19 cellular contexts compared by ENCODE assay signal in genomic region chr3:53820756-53821580, GRCh38. TPM values are rescaled to one million over a fixed set of nuclear protein-coding genes. Genes with fewer than 3 reads are reported as not detected.
"Had no signal": no experiment of that assay in that cellular context is flagged by ENCODE, and none has a peak within 500 bp of the region (broad histone marks: within the 10 kb centered on the region; RNA-seq: fewer than 3 reads in every experiment).

No MANE protein-coding gene starts in this region.

- H3K9me3 ChIP-seq: ascending aorta, neutrophil, right lobe of liver, thyroid gland had no signal

- H3K9me3 Mint-ChIP-seq: activated CD4-positive, alpha-beta memory T cell treated with anti-CD3 and anti-CD28 coated beads for 36 hours; activated naive CD8-positive, alpha-beta T cell treated with anti-CD3 and anti-CD28 coated beads, Interleukin-2, amount 50 U/mL, for 24 hours; activated T-cell treated with anti-CD3 and anti-CD28 coated beads, Interleukin-2, amount 50 U/mL, for 72 hours; mesothelial cell of epicardium; stimulated activated naive CD8-positive, alpha-beta T cell treated with anti-CD3 and anti-CD28 coated beads, Interleukin-15, Interleukin-2, amounts not matched to agents 100 ng/mL and 50 ng/mL, for 24 hours had no signal

- H3K4me3 Mint-ChIP-seq: activated CD4-positive, alpha-beta memory T cell treated with anti-CD3 and anti-CD28 coated beads for 36 hours; activated naive CD8-positive, alpha-beta T cell treated with anti-CD3 and anti-CD28 coated beads, Interleukin-2, amount 50 U/mL, for 24 hours; activated T-cell treated with anti-CD3 and anti-CD28 coated beads, Interleukin-2, amount 50 U/mL, for 72 hours; mesothelial cell of epicardium; naive thymus-derived CD4-positive, alpha-beta T cell; stimulated activated naive CD8-positive, alpha-beta T cell treated with anti-CD3 and anti-CD28 coated beads, Interleukin-15, Interleukin-2, amounts not matched to agents 100 ng/mL and 50 ng/mL, for 24 hours had no signal

- H3K27ac Mint-ChIP-seq: activated CD4-positive, alpha-beta memory T cell treated with anti-CD3 and anti-CD28 coated beads for 36 hours; activated naive CD8-positive, alpha-beta T cell treated with anti-CD3 and anti-CD28 coated beads, Interleukin-2, amount 50 U/mL, for 24 hours; activated T-cell treated with anti-CD3 and anti-CD28 coated beads, Interleukin-2, amount 50 U/mL, for 72 hours; mesothelial cell of epicardium; naive thymus-derived CD4-positive, alpha-beta T cell; stimulated activated naive CD8-positive, alpha-beta T cell treated with anti-CD3 and anti-CD28 coated beads, Interleukin-15, Interleukin-2, amounts not matched to agents 100 ng/mL and 50 ng/mL, for 24 hours had no signal

- H3K27me3 Mint-ChIP-seq: stimulated activated naive CD8-positive, alpha-beta T cell treated with anti-CD3 and anti-CD28 coated beads, Interleukin-15, Interleukin-2, amounts not matched to agents 100 ng/mL and 50 ng/mL, for 24 hours had no signal

- H3K27ac ChIP-seq: ascending aorta, neutrophil, right lobe of liver, thyroid gland had no signal

- H3K27me3 ChIP-seq: ascending aorta, right lobe of liver, thyroid gland had no signal

- H3K4me1 Mint-ChIP-seq: activated naive CD8-positive, alpha-beta T cell treated with anti-CD3 and anti-CD28 coated beads, Interleukin-2, amount 50 U/mL, for 24 hours had no signal

- H3K4me3 ChIP-seq: ascending aorta, right lobe of liver, thyroid gland had no signal

- DNase-seq: activated CD4-positive, alpha-beta memory T cell treated with anti-CD3 and anti-CD28 coated beads for 36 hours; activated CD4-positive, alpha-beta T cell treated with anti-CD3 and anti-CD28 coated beads for 1 hour; activated naive CD4-positive, alpha-beta T cell treated with Interleukin-2 at 50 U/mL for 16 hours; activated naive CD8-positive, alpha-beta T cell treated with anti-CD3 and anti-CD28 coated beads, Interleukin-2, amount 50 U/mL, for 24 hours; activated T-cell treated with anti-CD3 and anti-CD28 coated beads, Interleukin-2, amount 50 U/mL, for 72 hours; effector CD8-positive, alpha-beta T cell; foreskin melanocyte; kidney glomerular epithelial cell; stimulated activated CD4-positive, alpha-beta T cell treated with anti-CD3 and anti-CD28 coated beads, Interleukin-4, amount 100 ng/mL, for 1 hour; stimulated activated CD8-positive, alpha-beta memory T cell treated with anti-CD3 and anti-CD28 coated beads, Interleukin-4, amount 100 ng/mL, for 48 hours; T-helper 9 cell had no signal

- ATAC-seq: activated naive CD8-positive, alpha-beta T cell treated with anti-CD3 and anti-CD28 coated beads, Interleukin-2, amount 50 U/mL, for 24 hours; activated T-cell treated with anti-CD3 and anti-CD28 coated beads, Interleukin-2, amount 50 U/mL, for 72 hours; naive thymus-derived CD4-positive, alpha-beta T cell; right lobe of liver had no signal

- H3K36me3 Mint-ChIP-seq: activated CD4-positive, alpha-beta memory T cell treated with anti-CD3 and anti-CD28 coated beads for 36 hours; mesothelial cell of epicardium; naive thymus-derived CD4-positive, alpha-beta T cell had no signal

RNA-seq across cellular contexts. Expression of gene CHDH, which starts 25.3 kb away (rescaled TPM):
- polyA plus RNA-seq: naive thymus-derived CD4-positive, alpha-beta T cell had no signal

RNA-seq across cellular contexts. Expression of gene IL17RB, which starts 25.4 kb away (rescaled TPM):
- total RNA-seq: ascending aorta, bronchial epithelial cell had no signal
